ENCODE assay signal across 1 cellular context in the genomic region with DNA sequence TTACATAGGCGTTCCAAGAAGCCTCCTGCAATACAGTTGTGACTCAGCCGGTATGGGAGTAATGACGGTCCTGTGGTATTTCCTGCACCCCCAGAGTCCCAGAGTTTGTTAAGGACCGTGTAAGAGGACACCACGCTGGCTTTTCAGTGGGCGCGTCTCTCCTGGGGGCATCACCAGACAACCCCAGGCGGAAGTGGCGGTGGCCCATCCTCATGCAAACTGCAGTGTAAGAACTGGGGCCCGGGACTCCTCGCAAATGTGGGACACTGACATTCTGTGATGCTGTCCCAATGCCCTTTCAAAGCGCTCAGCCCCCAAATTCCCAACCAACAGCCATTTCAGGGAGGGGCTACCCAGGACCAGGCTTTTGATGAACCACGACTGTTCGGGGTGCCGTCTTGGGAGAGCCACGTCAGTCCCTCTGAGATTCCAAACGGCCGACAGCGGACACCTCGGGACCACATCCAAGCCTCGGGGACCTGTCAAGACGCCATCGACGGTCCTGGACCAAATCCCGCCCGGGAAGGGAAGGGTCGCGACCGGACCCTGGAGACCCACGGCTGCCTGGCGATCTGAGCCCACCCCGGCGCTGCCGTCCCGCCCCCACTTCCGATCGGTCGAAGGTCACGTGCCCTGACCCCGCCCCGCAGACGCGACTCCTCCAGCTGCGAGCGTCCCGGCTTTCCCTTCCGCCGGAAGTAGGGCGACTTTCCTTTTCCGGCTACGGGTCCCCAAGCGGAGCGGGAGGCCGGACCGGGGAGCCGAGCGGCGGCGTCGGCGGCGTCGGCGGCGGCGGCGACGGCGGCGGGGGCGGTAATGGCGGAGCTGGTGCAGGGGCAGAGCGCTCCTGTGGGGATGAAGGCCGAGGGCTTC.
TF ChIP-seq lines count a peak whose summit lies in the region.

A gene with protein sequence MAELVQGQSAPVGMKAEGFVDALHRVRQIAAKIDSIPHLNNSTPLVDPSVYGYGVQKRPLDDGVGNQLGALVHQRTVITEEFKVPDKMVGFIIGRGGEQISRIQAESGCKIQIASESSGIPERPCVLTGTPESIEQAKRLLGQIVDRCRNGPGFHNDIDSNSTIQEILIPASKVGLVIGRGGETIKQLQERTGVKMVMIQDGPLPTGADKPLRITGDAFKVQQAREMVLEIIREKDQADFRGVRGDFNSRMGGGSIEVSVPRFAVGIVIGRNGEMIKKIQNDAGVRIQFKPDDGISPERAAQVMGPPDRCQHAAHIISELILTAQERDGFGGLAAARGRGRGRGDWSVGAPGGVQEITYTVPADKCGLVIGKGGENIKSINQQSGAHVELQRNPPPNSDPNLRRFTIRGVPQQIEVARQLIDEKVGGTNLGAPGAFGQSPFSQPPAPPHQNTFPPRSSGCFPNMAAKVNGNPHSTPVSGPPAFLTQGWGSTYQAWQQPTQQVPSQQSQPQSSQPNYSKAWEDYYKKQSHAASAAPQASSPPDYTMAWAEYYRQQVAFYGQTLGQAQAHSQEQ (plus strand): TSS at position 713 of the 873 bp plus-strand sequence. CDS start 104 bp downstream, at position 817.

TF ChIP-seq in HepG2, 621 proteins besides CTCF, POLR2A, EP300 and RAD21 (continued from another document and continues in another):
- TF ChIP-seq, protein P1, sequence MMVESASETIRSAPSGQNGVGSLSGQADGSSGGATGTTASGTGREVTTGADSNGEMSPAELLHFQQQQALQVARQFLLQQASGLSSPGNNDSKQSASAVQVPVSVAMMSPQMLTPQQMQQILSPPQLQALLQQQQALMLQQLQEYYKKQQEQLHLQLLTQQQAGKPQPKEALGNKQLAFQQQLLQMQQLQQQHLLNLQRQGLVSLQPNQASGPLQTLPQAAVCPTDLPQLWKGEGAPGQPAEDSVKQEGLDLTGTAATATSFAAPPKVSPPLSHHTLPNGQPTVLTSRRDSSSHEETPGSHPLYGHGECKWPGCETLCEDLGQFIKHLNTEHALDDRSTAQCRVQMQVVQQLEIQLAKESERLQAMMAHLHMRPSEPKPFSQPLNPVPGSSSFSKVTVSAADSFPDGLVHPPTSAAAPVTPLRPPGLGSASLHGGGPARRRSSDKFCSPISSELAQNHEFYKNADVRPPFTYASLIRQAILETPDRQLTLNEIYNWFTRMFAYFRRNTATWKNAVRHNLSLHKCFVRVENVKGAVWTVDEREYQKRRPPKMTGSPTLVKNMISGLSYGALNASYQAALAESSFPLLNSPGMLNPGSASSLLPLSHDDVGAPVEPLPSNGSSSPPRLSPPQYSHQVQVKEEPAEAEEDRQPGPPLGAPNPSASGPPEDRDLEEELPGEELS (CRISPR knock-in tag; IDR thresholded peaks at IDR 0.05), result 0 out of 2 replicates have a peak, but pooled peaks have one; percentile 4
- TF ChIP-seq SNRNP70 (IDR thresholded peaks at IDR 0.05; ENCODE audit: low read depth, low read length) (no peak), POLR2G (IDR thresholded peaks at IDR 0.05; ENCODE audit: low read depth, low read length) (peak; percentile 94), KDM1A (CRISPR knock-in tag; IDR thresholded peaks at IDR 0.05) (no peak), DR1 (CRISPR knock-in tag; IDR thresholded peaks at IDR 0.05) (no peak), AGO2 (optimal IDR thresholded peaks at IDR 0.05; ENCODE audit: low read depth, low read length) (peak; percentile 15), ZNF274 (CRISPR knock-in tag; IDR thresholded peaks at IDR 0.05) (no peak; the same call in none of the 2 replicates), ZNF550 (CRISPR knock-in tag; IDR thresholded peaks at IDR 0.05; ENCODE audit: borderline replicate concordance) (no peak), FOXJ3 (CRISPR knock-in tag; IDR thresholded peaks at IDR 0.05; ENCODE audit: borderline replicate concordance) (peak; percentile 27; the same call in 1 of the 2 replicates), ZNF431 (CRISPR knock-in tag; IDR thresholded peaks at IDR 0.05; ENCODE audit: borderline replicate concordance, low read depth) (no peak), PHF20 (CRISPR knock-in tag; IDR thresholded peaks at IDR 0.05) (peak; percentile 89), ZNF20 (CRISPR knock-in tag; IDR thresholded peaks at IDR 0.05) (0 out of 2 replicates have a peak, but pooled peaks have one; percentile 66), RNF2 (conservative IDR thresholded peaks at IDR 0.05; ENCODE audit: low read depth) (no peak), EHMT2 (IDR thresholded peaks at IDR 0.05; ENCODE audit: borderline replicate concordance, low read depth, low read length) (no peak), JUNB (CRISPR knock-in tag; IDR thresholded peaks at IDR 0.05; ENCODE audit: borderline replicate concordance) (no peak), TAF15 (IDR thresholded peaks at IDR 0.05; ENCODE audit: low read depth, low read length, poor library complexity, severe bottlenecking) (no peak), ZNF317 (CRISPR knock-in tag; IDR thresholded peaks at IDR 0.05) (no peak), TOE1 (CRISPR knock-in tag; IDR thresholded peaks at IDR 0.05) (0 out of 2 replicates have a peak, but pooled peaks have one; percentile 14), MXD4 (CRISPR knock-in tag; IDR thresholded peaks at IDR 0.05) (peak; percentile 75), ZMAT3 (CRISPR knock-in tag; conservative IDR thresholded peaks at IDR 0.05) (peak; percentile 45; the same call in 1 of the 2 replicates), SRSF4 (IDR thresholded peaks at IDR 0.05; ENCODE audit: low read depth, low read length, poor library complexity, severe bottlenecking) (no peak), PTBP1 (IDR thresholded peaks at IDR 0.05; ENCODE audit: low read depth, low read length, poor library complexity, severe bottlenecking) (no peak), NR2F1 (CRISPR knock-in tag; IDR thresholded peaks at IDR 0.05) (peak in 1 of 2 experiments; percentile 60; a peak in 1 of 4 replicates), NFRKB (IDR thresholded peaks at IDR 0.05) (no peak), ZNF33A (CRISPR knock-in tag; IDR thresholded peaks at IDR 0.05; ENCODE audit: borderline replicate concordance) (no peak)
- TF ChIP-seq, protein P2, sequence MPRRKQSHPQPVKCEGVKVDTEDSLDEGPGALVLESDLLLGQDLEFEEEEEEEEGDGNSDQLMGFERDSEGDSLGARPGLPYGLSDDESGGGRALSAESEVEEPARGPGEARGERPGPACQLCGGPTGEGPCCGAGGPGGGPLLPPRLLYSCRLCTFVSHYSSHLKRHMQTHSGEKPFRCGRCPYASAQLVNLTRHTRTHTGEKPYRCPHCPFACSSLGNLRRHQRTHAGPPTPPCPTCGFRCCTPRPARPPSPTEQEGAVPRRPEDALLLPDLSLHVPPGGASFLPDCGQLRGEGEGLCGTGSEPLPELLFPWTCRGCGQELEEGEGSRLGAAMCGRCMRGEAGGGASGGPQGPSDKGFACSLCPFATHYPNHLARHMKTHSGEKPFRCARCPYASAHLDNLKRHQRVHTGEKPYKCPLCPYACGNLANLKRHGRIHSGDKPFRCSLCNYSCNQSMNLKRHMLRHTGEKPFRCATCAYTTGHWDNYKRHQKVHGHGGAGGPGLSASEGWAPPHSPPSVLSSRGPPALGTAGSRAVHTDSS (CRISPR knock-in tag; conservative IDR thresholded peaks at IDR 0.05), result no peak
- TF ChIP-seq, protein P3, sequence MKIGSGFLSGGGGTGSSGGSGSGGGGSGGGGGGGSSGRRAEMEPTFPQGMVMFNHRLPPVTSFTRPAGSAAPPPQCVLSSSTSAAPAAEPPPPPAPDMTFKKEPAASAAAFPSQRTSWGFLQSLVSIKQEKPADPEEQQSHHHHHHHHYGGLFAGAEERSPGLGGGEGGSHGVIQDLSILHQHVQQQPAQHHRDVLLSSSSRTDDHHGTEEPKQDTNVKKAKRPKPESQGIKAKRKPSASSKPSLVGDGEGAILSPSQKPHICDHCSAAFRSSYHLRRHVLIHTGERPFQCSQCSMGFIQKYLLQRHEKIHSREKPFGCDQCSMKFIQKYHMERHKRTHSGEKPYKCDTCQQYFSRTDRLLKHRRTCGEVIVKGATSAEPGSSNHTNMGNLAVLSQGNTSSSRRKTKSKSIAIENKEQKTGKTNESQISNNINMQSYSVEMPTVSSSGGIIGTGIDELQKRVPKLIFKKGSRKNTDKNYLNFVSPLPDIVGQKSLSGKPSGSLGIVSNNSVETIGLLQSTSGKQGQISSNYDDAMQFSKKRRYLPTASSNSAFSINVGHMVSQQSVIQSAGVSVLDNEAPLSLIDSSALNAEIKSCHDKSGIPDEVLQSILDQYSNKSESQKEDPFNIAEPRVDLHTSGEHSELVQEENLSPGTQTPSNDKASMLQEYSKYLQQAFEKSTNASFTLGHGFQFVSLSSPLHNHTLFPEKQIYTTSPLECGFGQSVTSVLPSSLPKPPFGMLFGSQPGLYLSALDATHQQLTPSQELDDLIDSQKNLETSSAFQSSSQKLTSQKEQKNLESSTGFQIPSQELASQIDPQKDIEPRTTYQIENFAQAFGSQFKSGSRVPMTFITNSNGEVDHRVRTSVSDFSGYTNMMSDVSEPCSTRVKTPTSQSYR (CRISPR knock-in tag; IDR thresholded peaks at IDR 0.05; ENCODE audit: borderline replicate concordance), result peak; percentile 51; the same call in 1 of the 2 replicates
- TF ChIP-seq, protein P4, sequence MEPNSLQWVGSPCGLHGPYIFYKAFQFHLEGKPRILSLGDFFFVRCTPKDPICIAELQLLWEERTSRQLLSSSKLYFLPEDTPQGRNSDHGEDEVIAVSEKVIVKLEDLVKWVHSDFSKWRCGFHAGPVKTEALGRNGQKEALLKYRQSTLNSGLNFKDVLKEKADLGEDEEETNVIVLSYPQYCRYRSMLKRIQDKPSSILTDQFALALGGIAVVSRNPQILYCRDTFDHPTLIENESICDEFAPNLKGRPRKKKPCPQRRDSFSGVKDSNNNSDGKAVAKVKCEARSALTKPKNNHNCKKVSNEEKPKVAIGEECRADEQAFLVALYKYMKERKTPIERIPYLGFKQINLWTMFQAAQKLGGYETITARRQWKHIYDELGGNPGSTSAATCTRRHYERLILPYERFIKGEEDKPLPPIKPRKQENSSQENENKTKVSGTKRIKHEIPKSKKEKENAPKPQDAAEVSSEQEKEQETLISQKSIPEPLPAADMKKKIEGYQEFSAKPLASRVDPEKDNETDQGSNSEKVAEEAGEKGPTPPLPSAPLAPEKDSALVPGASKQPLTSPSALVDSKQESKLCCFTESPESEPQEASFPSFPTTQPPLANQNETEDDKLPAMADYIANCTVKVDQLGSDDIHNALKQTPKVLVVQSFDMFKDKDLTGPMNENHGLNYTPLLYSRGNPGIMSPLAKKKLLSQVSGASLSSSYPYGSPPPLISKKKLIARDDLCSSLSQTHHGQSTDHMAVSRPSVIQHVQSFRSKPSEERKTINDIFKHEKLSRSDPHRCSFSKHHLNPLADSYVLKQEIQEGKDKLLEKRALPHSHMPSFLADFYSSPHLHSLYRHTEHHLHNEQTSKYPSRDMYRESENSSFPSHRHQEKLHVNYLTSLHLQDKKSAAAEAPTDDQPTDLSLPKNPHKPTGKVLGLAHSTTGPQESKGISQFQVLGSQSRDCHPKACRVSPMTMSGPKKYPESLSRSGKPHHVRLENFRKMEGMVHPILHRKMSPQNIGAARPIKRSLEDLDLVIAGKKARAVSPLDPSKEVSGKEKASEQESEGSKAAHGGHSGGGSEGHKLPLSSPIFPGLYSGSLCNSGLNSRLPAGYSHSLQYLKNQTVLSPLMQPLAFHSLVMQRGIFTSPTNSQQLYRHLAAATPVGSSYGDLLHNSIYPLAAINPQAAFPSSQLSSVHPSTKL (CRISPR knock-in tag; IDR thresholded peaks at IDR 0.05), result peak; percentile 59
- TF ChIP-seq, protein P5, sequence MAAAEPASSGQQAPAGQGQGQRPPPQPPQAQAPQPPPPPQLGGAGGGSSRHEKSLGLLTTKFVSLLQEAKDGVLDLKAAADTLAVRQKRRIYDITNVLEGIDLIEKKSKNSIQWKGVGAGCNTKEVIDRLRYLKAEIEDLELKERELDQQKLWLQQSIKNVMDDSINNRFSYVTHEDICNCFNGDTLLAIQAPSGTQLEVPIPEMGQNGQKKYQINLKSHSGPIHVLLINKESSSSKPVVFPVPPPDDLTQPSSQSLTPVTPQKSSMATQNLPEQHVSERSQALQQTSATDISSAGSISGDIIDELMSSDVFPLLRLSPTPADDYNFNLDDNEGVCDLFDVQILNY (CRISPR knock-in tag; conservative IDR thresholded peaks at IDR 0.05), result 0 out of 2 replicates have a peak, but pooled peaks have one; percentile 43
- TF ChIP-seq, protein P6, sequence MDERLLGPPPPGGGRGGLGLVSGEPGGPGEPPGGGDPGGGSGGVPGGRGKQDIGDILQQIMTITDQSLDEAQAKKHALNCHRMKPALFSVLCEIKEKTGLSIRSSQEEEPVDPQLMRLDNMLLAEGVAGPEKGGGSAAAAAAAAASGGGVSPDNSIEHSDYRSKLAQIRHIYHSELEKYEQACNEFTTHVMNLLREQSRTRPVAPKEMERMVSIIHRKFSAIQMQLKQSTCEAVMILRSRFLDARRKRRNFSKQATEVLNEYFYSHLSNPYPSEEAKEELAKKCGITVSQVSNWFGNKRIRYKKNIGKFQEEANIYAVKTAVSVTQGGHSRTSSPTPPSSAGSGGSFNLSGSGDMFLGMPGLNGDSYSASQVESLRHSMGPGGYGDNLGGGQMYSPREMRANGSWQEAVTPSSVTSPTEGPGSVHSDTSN (CRISPR knock-in tag; IDR thresholded peaks at IDR 0.05), result no peak
- TF ChIP-seq, protein P7, sequence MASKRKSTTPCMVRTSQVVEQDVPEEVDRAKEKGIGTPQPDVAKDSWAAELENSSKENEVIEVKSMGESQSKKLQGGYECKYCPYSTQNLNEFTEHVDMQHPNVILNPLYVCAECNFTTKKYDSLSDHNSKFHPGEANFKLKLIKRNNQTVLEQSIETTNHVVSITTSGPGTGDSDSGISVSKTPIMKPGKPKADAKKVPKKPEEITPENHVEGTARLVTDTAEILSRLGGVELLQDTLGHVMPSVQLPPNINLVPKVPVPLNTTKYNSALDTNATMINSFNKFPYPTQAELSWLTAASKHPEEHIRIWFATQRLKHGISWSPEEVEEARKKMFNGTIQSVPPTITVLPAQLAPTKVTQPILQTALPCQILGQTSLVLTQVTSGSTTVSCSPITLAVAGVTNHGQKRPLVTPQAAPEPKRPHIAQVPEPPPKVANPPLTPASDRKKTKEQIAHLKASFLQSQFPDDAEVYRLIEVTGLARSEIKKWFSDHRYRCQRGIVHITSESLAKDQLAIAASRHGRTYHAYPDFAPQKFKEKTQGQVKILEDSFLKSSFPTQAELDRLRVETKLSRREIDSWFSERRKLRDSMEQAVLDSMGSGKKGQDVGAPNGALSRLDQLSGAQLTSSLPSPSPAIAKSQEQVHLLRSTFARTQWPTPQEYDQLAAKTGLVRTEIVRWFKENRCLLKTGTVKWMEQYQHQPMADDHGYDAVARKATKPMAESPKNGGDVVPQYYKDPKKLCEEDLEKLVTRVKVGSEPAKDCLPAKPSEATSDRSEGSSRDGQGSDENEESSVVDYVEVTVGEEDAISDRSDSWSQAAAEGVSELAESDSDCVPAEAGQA (IDR thresholded peaks at IDR 0.05; ENCODE audit: low read depth), result peak; percentile 56; the same call in 1 of the 2 replicates
- TF ChIP-seq, protein P7 (CRISPR knock-in tag; IDR thresholded peaks at IDR 0.05; ENCODE audit: borderline replicate concordance), result 0 out of 2 replicates have a peak, but pooled peaks have one; percentile 26
